Comparison of ENCODE assay signal across 13 cellular contexts in the genomic region with DNA sequence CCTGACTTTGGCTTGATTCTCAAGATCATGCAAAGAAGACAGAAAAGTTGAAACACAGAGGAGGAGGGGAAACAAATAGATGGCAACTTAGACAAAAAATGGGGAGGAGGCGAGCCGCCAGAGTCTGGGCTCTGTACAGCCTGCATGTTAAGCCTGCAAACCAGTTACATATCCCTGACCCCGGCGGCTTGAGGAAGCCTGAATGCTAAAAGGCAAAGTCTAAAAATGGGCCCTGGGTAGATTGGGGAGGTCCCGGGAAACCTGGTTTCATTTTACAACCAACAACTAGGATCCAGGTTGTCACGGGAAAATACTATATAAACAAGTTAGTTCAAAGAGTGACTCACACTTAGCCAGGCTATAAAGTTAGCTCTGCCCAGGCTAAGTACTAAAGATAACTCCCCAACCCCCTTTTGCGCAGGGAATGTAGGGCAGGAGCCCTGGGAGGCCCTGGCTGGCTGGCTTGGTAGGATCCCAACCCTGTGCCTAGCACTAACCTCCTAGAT. TPM values are rescaled to one million over a fixed set of nuclear protein-coding genes. Genes with fewer than 3 reads are reported as not detected.
DNase-seq lines count a peak whose midpoint lies in the region; ATAC-seq and TF ChIP-seq lines count a peak whose summit lies in the region.
"Had no signal": no experiment of that assay in that cellular context is flagged by ENCODE, and none has a peak within 500 bp of the region (broad histone marks: within the 10 kb centered on the region; RNA-seq: fewer than 3 reads in every experiment).

No MANE protein-coding gene starts in this region.

- TF ChIP-seq CTCF in left ventricle myocardium inferior (IDR thresholded peaks at IDR 0.05; ENCODE audit: borderline replicate concordance) (no peak), chondrocyte (IDR thresholded peaks at IDR 0.05) (no peak)

- ATAC-seq in Right ventricle myocardium inferior, result no peak
- ATAC-seq in GM19463 (IDR thresholded peaks at IDR 0.05; ENCODE audit: unreplicated experiment), result no peak
- ATAC-seq in HG03460 (IDR thresholded peaks at IDR 0.05; ENCODE audit: unreplicated experiment), result no peak
- ATAC-seq: stimulated activated naive B cell treated with anti-CD40 and anti-IgM and Interleukin-4, amounts not matched to agents 10 μg/mL and 1 μg/mL and 100 μg/mL, for 72 hours had no signal

- peaks cover 11% of the 10 kb centered on the region for H3K9me3 ChIP-seq in left ventricle myocardium inferior (replicated peaks)
- H3K9me3 ChIP-seq in mesodermal cell (ENCODE audit: control insufficient read depth, low read length), result no peaks in the 10 kb centered on the region

- peak overlapping the region; percentile 71 for H3K27ac Mint-ChIP-seq in chondrocyte (ENCODE audit: unreplicated experiment)
- H3K27ac Mint-ChIP-seq: stimulated activated naive B cell treated with anti-CD40 and anti-IgM and Interleukin-4, amounts not matched to agents 10 μg/mL and 1 μg/mL and 100 μg/mL, for 72 hours had no signal

- no peaks in the 10 kb centered on the region for H3K9me3 Mint-ChIP-seq in chondrocyte (ENCODE audit: low read depth)
- H3K9me3 Mint-ChIP-seq: stimulated activated naive B cell treated with anti-CD40 and anti-IgM and Interleukin-4, amounts not matched to agents 10 μg/mL and 1 μg/mL and 100 μg/mL, for 72 hours had no signal

- no peaks in the 10 kb centered on the region for H3K36me3 Mint-ChIP-seq in chondrocyte (ENCODE audit: low read depth)
- H3K36me3 Mint-ChIP-seq: stimulated activated naive B cell treated with anti-CD40 and anti-IgM and Interleukin-4, amounts not matched to agents 10 μg/mL and 1 μg/mL and 100 μg/mL, for 72 hours had no signal

- no peaks in the 10 kb centered on the region for H3K36me3 ChIP-seq in left ventricle myocardium inferior
- H3K36me3 ChIP-seq in mesodermal cell (ENCODE audit: control insufficient read depth, insufficient read depth, low read length), result no peaks in the 10 kb centered on the region
- H3K36me3 ChIP-seq: cardiac muscle cell had no signal

- no peak overlapping the region for H3K4me3 ChIP-seq in left ventricle myocardium inferior
- H3K4me3 ChIP-seq in mesodermal cell (ENCODE audit: extremely low read depth, insufficient read depth, low read length, poor library complexity, severe bottlenecking), result no peak overlapping the region
- H3K4me3 ChIP-seq: cardiac muscle cell had no signal

- no peak overlapping the region for H3K4me3 Mint-ChIP-seq in chondrocyte (ENCODE audit: unreplicated experiment)
- H3K4me3 Mint-ChIP-seq: stimulated activated naive B cell treated with anti-CD40 and anti-IgM and Interleukin-4, amounts not matched to agents 10 μg/mL and 1 μg/mL and 100 μg/mL, for 72 hours had no signal

- H3K4me1 Mint-ChIP-seq in chondrocyte (ENCODE audit: low read depth), result peaks cover 25% of the 10 kb centered on the region

- no peaks in the 10 kb centered on the region for H3K27me3 ChIP-seq in left ventricle myocardium inferior (ENCODE audit: low read depth)

- DNase-seq in left ventricle myocardium inferior (no peak), Right ventricle myocardium inferior (ENCODE audit: missing footprints) (no peak), chondrocyte (ENCODE audit: low spot score) (no peak), NCI-H524 (lab: John Stamatoyannopoulos, UW) (no peak), MV-4-11 (lab: John Stamatoyannopoulos, UW) (no peak)
- DNase-seq: glutamatergic neuron; NCI-H1930; stimulated activated naive B cell treated with anti-CD40 and anti-IgM and Interleukin-4, amounts not matched to agents 10 μg/mL and 1 μg/mL and 100 μg/mL, for 72 hours had no signal

- H3K27ac ChIP-seq in left ventricle myocardium inferior (replicated peaks) (peak overlapping the region; percentile 40), mesodermal cell (ENCODE audit: low read depth, low read length, severe bottlenecking) (peak overlapping the region; percentile 58)
- H3K27ac ChIP-seq: cardiac muscle cell, HL-60 had no signal

- 80 to 89% methylated on average over 6 of the region's 7 CpGs for WGBS in mesodermal cell (ENCODE audit: insufficient coverage in 2 of 2), 2 experiments

- intact Hi-C loops in left ventricle myocardium inferior (cut with micrococcal nuclease) (no loop called here), Right ventricle myocardium inferior (cut with DNase I) (no loop called here)

- H3K4me1 ChIP-seq in left ventricle myocardium inferior, result peaks cover 40% of the 10 kb centered on the region
- H3K4me1 ChIP-seq in mesodermal cell (ENCODE audit: control insufficient read depth, insufficient read depth, low read length, poor library complexity, severe bottlenecking), result peaks cover 7% of the 10 kb centered on the region

- peaks cover 14% of the 10 kb centered on the region for H3K27me3 Mint-ChIP-seq in chondrocyte (ENCODE audit: low read depth)

RNA-seq across cellular contexts. Expression of a gene that starts 18.8 kb away (rescaled TPM):
- total RNA-seq in left ventricle myocardium inferior, result 64.5 TPM
- 78.1 TPM for total RNA-seq in Right ventricle myocardium inferior
- 18.5 to 22.0 TPM (median 21.9 TPM) in 3 replicates for total RNA-seq in chondrocyte
- 2.5 TPM for polyA plus RNA-seq in mesodermal cell (2013, experiment 1 of 2)
- polyA plus RNA-seq in mesodermal cell (2013, experiment 2 of 2), result 2.2 TPM
